ENCODE assay signal across 8 cellular contexts in the genomic region with DNA sequence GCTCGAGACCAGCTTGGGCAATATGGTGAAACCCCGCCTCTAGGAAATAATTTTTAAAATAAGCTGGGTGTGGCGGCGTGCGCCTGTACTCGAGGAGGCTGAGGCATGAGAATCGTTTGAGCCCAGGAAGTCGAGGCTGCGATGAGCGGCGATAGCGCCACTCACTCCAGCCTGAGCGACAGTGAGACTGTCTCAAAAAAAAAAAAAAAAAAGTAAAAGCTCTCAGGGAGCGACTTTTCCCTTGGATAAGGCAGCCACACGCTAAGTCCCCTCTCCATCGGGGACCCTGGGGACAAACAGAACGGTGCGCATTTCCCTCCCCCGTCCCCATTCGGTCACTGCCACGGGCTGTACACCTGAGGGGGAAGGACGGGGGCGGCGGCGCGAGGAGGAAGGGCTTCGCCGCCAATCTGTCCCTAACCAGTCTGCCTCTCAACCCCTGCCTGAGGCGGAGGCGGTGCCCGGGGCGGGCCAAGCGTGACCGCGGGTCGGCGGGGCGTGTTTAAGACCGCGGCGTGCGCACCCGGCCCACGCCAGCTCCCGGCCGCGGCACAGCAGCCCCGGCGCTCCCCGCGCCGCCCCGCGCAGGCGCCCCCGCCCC. TPM values are rescaled to one million over a fixed set of nuclear protein-coding genes. Genes with fewer than 3 reads are reported as not detected.
DNase-seq lines count a peak whose midpoint lies in the region; ATAC-seq and TF ChIP-seq lines count a peak whose summit lies in the region.

A gene (plus strand): TSS at position 531 of the 601 bp plus-strand sequence. CDS start 107 bp downstream, outside the sequence.

- peak; percentile 43 to 56 for DNase-seq in NCI-H2081 (lab: John Stamatoyannopoulos, UW)
- DNase-seq in NCI-H2081 treated with DMSO at 0.1 percent for 48 hours (lab: John Stamatoyannopoulos, UW) = no peak
- DNase-seq in PC-3 = peak; percentile 59
- peak; percentile 91 for DNase-seq in activated effector memory CD4-positive, alpha-beta T cell treated with anti-CD3 and anti-CD28 coated beads, Interleukin-2, amount 50 U/mL, for 16 hours
- peak; percentile 62 for DNase-seq in fibroblast of villous mesenchyme (ENCODE audit: low read depth)
- DNase-seq in neural crest cell (ENCODE audit: low read depth, low spot score) = peak; percentile 35

- H3K4me3 ChIP-seq in PC-3 (ENCODE audit: low read length) (peak within 1 kb of the TSS; percentile 92), fibroblast of villous mesenchyme (ENCODE audit: low read depth, low read length) (peak within 1 kb of the TSS; percentile 70), stomach smooth muscle (ENCODE audit: low read length in 2 of 2) (peak within 1 kb of the TSS; percentile 69 to 86)

- H3K27me3 ChIP-seq in PC-3 (ENCODE audit: low read length) (0 out of 2 replicates have a peak, but pooled peaks cover 5% of the 10 kb centered on the region), stomach smooth muscle (ENCODE audit: control insufficient read depth in 1 of 2, insufficient read depth in 2 of 2, low read length in 2 of 2) (no peaks in the 10 kb centered on the region)

- no peaks in the 10 kb centered on the region for H4K20me1 ChIP-seq in PC-3 (ENCODE audit: low read length)

- H3K9me2 ChIP-seq in PC-3 (replicated peaks; ENCODE audit: low read length) = no peaks in the 10 kb centered on the region

- H3F3A ChIP-seq in PC-3 (ENCODE audit: low read length, unreplicated experiment) = no peaks in the 10 kb centered on the region

- no peaks in the 10 kb centered on the region for H3K36me3 Mint-ChIP-seq in neural crest cell (ENCODE audit: low read depth)

- no peak within 1 kb of the TSS for H3K27ac ChIP-seq in PC-3 (ENCODE audit: low read length)
- peak within 1 kb of the TSS; percentile 85 for H3K27ac ChIP-seq in stomach smooth muscle (ENCODE audit: low read length)

- peak within 1 kb of the TSS; percentile 82 for H3K4me3 Mint-ChIP-seq in neural crest cell

- no peak for TF ChIP-seq CTCF in PC-3 (conservative IDR thresholded peaks at IDR 0.05; ENCODE audit: low read depth, low read length)
- no peak for TF ChIP-seq CTCF in fibroblast of villous mesenchyme (IDR thresholded peaks at IDR 0.05; ENCODE audit: insufficient read depth, low read depth, low read length)
- no peak for TF ChIP-seq CTCF in neural crest cell (conservative IDR thresholded peaks at IDR 0.05)

- peaks cover 15% of the 10 kb centered on the region for H3K4me1 Mint-ChIP-seq in neural crest cell

- peak within 1 kb of the TSS; percentile 32 for H3K9ac ChIP-seq in PC-3 (ENCODE audit: low read length)
- H3K9ac ChIP-seq in stomach smooth muscle (ENCODE audit: low read length in 2 of 2) = peak within 1 kb of the TSS; percentile 68 to 86

- no peaks in the 10 kb centered on the region for H3K79me2 ChIP-seq in PC-3 (ENCODE audit: low read length)

- POLR2A ChIA-PET in PC-3 (lab: Charles Lee; ENCODE audit: unreplicated experiment) = interaction anchor here (0.6 kb wide), 2 partner anchors 9 to 134 kb away, joined by 3 to 8 read pairs; no protein-coding TSS in a partner anchor

- H3K4me1 ChIP-seq in PC-3 (ENCODE audit: insufficient read depth, low read length) (peaks cover 16% of the 10 kb centered on the region), stomach smooth muscle (ENCODE audit: control insufficient read depth, insufficient read depth, low read length) (peaks cover 41% of the 10 kb centered on the region)

- H3K9me3 Mint-ChIP-seq in neural crest cell = no peaks in the 10 kb centered on the region

- H3K36me3 ChIP-seq in PC-3 (ENCODE audit: low read depth, low read length) (no peaks in the 10 kb centered on the region), stomach smooth muscle (ENCODE audit: control insufficient read depth in 2 of 2, insufficient read depth in 2 of 2, low read length in 2 of 2) (peaks cover 0 to under 1% of the 10 kb centered on the region in 2 donors)

- H2AFZ ChIP-seq in PC-3 (ENCODE audit: low read length) = peak within 1 kb of the TSS; percentile 86

- CTCF ChIA-PET in PC-3 (lab: Charles Lee) = no interaction called here

- H3K4me2 ChIP-seq in PC-3 (ENCODE audit: low read length) = peak within 1 kb of the TSS; percentile 90

- ATAC-seq in HG03097 (IDR thresholded peaks at IDR 0.05; ENCODE audit: low FRiP score, unreplicated experiment) = peak; percentile 74
- peak; percentile 43 for ATAC-seq in PC-3

- BruUV-seq in PC-3 (replicated peaks; lab: Mats Ljungman, UMichigan) = no TSS peak

- H3K27ac Mint-ChIP-seq in neural crest cell (ENCODE audit: unreplicated experiment) = no peak within 1 kb of the TSS

- intact Hi-C loops in PC-3 (cut with micrococcal nuclease) = loop anchor here (5.0 kb wide), 1 partner anchor 79 kb away; no protein-coding TSS in a partner anchor

- peaks cover 81% of the 10 kb centered on the region for H3K27me3 Mint-ChIP-seq in neural crest cell (ENCODE audit: low read depth)

- H3K9me3 ChIP-seq in PC-3 (ENCODE audit: low read length) = no peaks in the 10 kb centered on the region
- no peaks in the 10 kb centered on the region for H3K9me3 ChIP-seq in stomach smooth muscle (ENCODE audit: control insufficient read depth in 2 of 2, low read length in 2 of 2)

RNA-seq across cellular contexts. Expression of the gene that starts here (rescaled TPM):
- 5.0 and 5.8 TPM in 2 replicates for total RNA-seq in PC-3 (2014; rRNA removed)
- total RNA-seq in fibroblast of villous mesenchyme = 4.7 and 7.1 TPM in 2 replicates
- total RNA-seq in neural crest cell = 0.16 TPM in 1 of 2 replicates, not detected in the other

Comparison
In these comparisons a context has a peak if more than half of its experiments do, and no peak if none do; other contexts are left out.
1. Peak in DNase-seq in neural crest cell; RNA of the gene not detected or under 1 TPM.